8 cellular contexts compared by ENCODE assay signal in genomic region chr11:117843666-117844484, GRCh38.
DNase-seq lines count a peak whose midpoint lies in the region; ATAC-seq and FAIRE-seq lines count a peak whose summit lies in the region.

No MANE protein-coding gene starts in this region.

- H3K9me3 Mint-ChIP-seq in memory B cell, result no peaks in the 10 kb centered on the region

- no peaks in the 10 kb centered on the region for H3K36me3 Mint-ChIP-seq in memory B cell

- FAIRE-seq in GM19239 (lab: Jason Lieb, UNC), result peak; percentile 76

- peak; percentile 69 for DNase-seq in AG08396 (ENCODE audit: low spot score)
- DNase-seq in GM19239 (ENCODE audit: insufficient read length, low spot score), result peak; percentile 47
- DNase-seq in NCI-H526 (lab: John Stamatoyannopoulos, UW), result peak; percentile 56 to 94
- peak; percentile 57 to 75 for DNase-seq in activated CD8-positive, alpha-beta memory T cell treated with anti-CD3 and anti-CD28 coated beads for 1 hour (ENCODE audit: extremely low read depth in 1 of 2, low read depth in 1 of 2)
- peak; percentile 79 for DNase-seq in effector CD4-positive, alpha-beta T cell
- peak; percentile 84 to 89 for DNase-seq in memory B cell (ENCODE audit: low spot score in 2 of 2)
- peak; percentile 34 to 57 for DNase-seq in stimulated activated CD8-positive, alpha-beta memory T cell treated with anti-CD3 and anti-CD28 coated beads, Interleukin-15, amount 100 ng/mL, for 4 hours (ENCODE audit: low read depth in 2 of 2)

- H3K27ac Mint-ChIP-seq in memory B cell, result no peak overlapping the region

- H3K4me3 Mint-ChIP-seq in memory B cell, result no peak overlapping the region

- no peaks in the 10 kb centered on the region for H3K4me1 Mint-ChIP-seq in memory B cell

- H3K27me3 Mint-ChIP-seq in memory B cell, result peaks cover 2% of the 10 kb centered on the region

- peak; percentile 61 for ATAC-seq in memory B cell (ENCODE audit: low read depth)
- ATAC-seq in GM21515 (IDR thresholded peaks at IDR 0.05; ENCODE audit: unreplicated experiment), result no peak
